8 cellular contexts compared by ENCODE assay signal in genomic region chr2:105398522-105399206, GRCh38. TPM values are rescaled to one million over a fixed set of nuclear protein-coding genes. Genes with fewer than 3 reads are reported as not detected.
A peak's percentile ranks its signal among the peaks of the same experiment; 100 is the strongest.
DNase-seq lines count a peak whose midpoint lies in the region; ATAC-seq and TF ChIP-seq lines count a peak whose summit lies in the region.

TSS of gene FHL2 (minus strand) at chr2:105399051. CDS start at chr2:105386516, 12,535 bp downstream.

- no peaks in the 10 kb centered on the region for H3K9me3 ChIP-seq in mucosa of descending colon

- peak; percentile 59 for TF ChIP-seq CTCF in mucosa of descending colon (IDR thresholded peaks at IDR 0.05)

- no peaks in the 10 kb centered on the region for H3K36me3 ChIP-seq in mucosa of descending colon (ENCODE audit: low read depth)

- intact Hi-C loops in mucosa of descending colon (cut with DNase I, micrococcal nuclease): no loop called here

- ATAC-seq in GM19023 (IDR thresholded peaks at IDR 0.05; ENCODE audit: unreplicated experiment) (peak; percentile 100), HG03159 (IDR thresholded peaks at IDR 0.05; ENCODE audit: unreplicated experiment) (peak; percentile 100), mucosa of descending colon (peak; percentile 82)

- H3K4me3 ChIP-seq in mucosa of descending colon: peak within 1 kb of the TSS; percentile 88

- peaks cover 23% of the 10 kb centered on the region for H3K4me1 ChIP-seq in mucosa of descending colon (ENCODE audit: low read depth)

- DNase-seq in AG20443 (ENCODE audit: low spot score) (peak; percentile 88), NCI-H82 (lab: John Stamatoyannopoulos, UW) (peak; percentile 90), epidermal melanocyte (ENCODE audit: insufficient read length, low spot score) (peak; percentile 73), mucosa of descending colon (peak; percentile 79 to 87 (median 84))
- peak; percentile 70 for DNase-seq in activated CD8-positive, alpha-beta memory T cell treated with anti-CD3 and anti-CD28 coated beads, Interleukin-2, amount 50 U/mL, for 4 hours
- peak; percentile 23 to 47 for DNase-seq in stimulated activated CD8-positive, alpha-beta memory T cell treated with anti-CD3 and anti-CD28 coated beads, Interleukin-4, amount 100 ng/mL, for 4 hours (ENCODE audit: low read depth in 2 of 2, low spot score in 1 of 2)

RNA-seq across cellular contexts. Expression of gene FHL2, which starts in this region (rescaled TPM):
- total RNA-seq in mucosa of descending colon: 100 to 1,000 TPM; 109 to 132 (median 113) TPM

Comparison
In these comparisons a context has a peak if more than half of its experiments do, and no peak if none do; other contexts are left out.
1. Peak in every context shown above with its lines: DNase-seq, ATAC-seq and H3K4me3 ChIP-seq.
2. DNase-seq: peak in every context shown above with its lines; median percentile 90 in NCI-H82; 88 in AG20443; 84 in mucosa of descending colon; 73 in epidermal melanocyte; 70 in activated CD8-positive, alpha-beta memory T cell treated with anti-CD3 and anti-CD28 coated beads, Interleukin-2, amount 50 U/mL, for 4 hours; 35 in stimulated activated CD8-positive, alpha-beta memory T cell treated with anti-CD3 and anti-CD28 coated beads, Interleukin-4, amount 100 ng/mL, for 4 hours.